Comparison of ENCODE assay signal across 18 cellular contexts in genomic region chr4:187077749-187078148, GRCh38.
DNase-seq lines count a peak whose midpoint lies in the region; ATAC-seq, FAIRE-seq and TF ChIP-seq lines count a peak whose summit lies in the region.
"Had no signal": no experiment of that assay in that cellular context is flagged by ENCODE, and none has a peak within 500 bp of the region (broad histone marks: within the 10 kb centered on the region; RNA-seq: fewer than 3 reads in every experiment).

No MANE protein-coding gene starts in this region.

- H3K27me3 Mint-ChIP-seq in WTC11 (ENCODE audit: low read depth), result no peaks in the 10 kb centered on the region
- H3K27me3 Mint-ChIP-seq: CD4-positive, CD25-positive, alpha-beta regulatory T cell had no signal

- H3K36me3 Mint-ChIP-seq in WTC11, result no peaks in the 10 kb centered on the region
- H3K36me3 Mint-ChIP-seq: CD4-positive, CD25-positive, alpha-beta regulatory T cell had no signal

- no peak overlapping the region for H4K91ac ChIP-seq in IMR-90 (ENCODE audit: insufficient read depth, low read depth, low read length)
- no peak overlapping the region for H4K91ac ChIP-seq in neuronal stem cell (ENCODE audit: low read depth, low read length, poor library complexity)

- H3K9me3 Mint-ChIP-seq in WTC11, result no peaks in the 10 kb centered on the region

- 0 out of 2 replicates have a peak overlapping the region, but pooled peaks have one; percentile 20 for H3K23ac ChIP-seq in IMR-90 (ENCODE audit: low read depth, low read length)
- no peak overlapping the region for H3K23ac ChIP-seq in neuronal stem cell (ENCODE audit: low read depth, low read length, poor library complexity)

- H3K9ac ChIP-seq in IMR-90 (ENCODE audit: low read depth, low read length) (no peak overlapping the region), keratinocyte (ENCODE audit: control insufficient read depth, extremely low read depth, insufficient read depth, low read length) (no peak overlapping the region), neuronal stem cell (ENCODE audit: low read depth, low read length, poor library complexity) (no peak overlapping the region)
- H3K9ac ChIP-seq: BLaER1 treated with 17β-estradiol and CSF1 and Interleukin-3, amounts not matched to agents 10 nM and 100 nM had no signal

- no peak overlapping the region for H4K5ac ChIP-seq in IMR-90 (ENCODE audit: low read depth, low read length)

- H3K4me1 ChIP-seq in IMR-90 (ENCODE audit: control insufficient read depth, insufficient read depth, low read length), result no peaks in the 10 kb centered on the region; the same call in 1 of the 2 replicates
- H3K4me1 ChIP-seq in keratinocyte (ENCODE audit: control insufficient read depth, extremely low read depth, insufficient read depth, low read length), result no peaks in the 10 kb centered on the region
- H3K4me1 ChIP-seq in neuronal stem cell (ENCODE audit: control insufficient read depth in 2 of 2, insufficient read depth in 1 of 2, low read depth in 1 of 2, low read length in 2 of 2), result peaks cover 0 to 3% of the 10 kb centered on the region in 2 donors
- H3K4me1 ChIP-seq in pancreas, result no peaks in the 10 kb centered on the region
- no peaks in the 10 kb centered on the region for H3K4me1 ChIP-seq in upper lobe of right lung
- H3K4me1 ChIP-seq: BLaER1 treated with 17β-estradiol and CSF1 and Interleukin-3, amounts not matched to agents 10 nM and 100 nM had no signal

- no peak for TF ChIP-seq CTCF in IMR-90 (conservative IDR thresholded peaks at IDR 0.05; ENCODE audit: low read depth, low read length)
- TF ChIP-seq CTCF in WTC11 (IDR thresholded peaks at IDR 0.05), result no peak
- no peak for TF ChIP-seq CTCF in keratinocyte (optimal IDR thresholded peaks at IDR 0.05 in 1 of 3, IDR thresholded peaks at IDR 0.05 in 1 of 3, conservative IDR thresholded peaks at IDR 0.05 in 1 of 3; ENCODE audit: extremely low read depth in 1 of 3, insufficient read depth in 2 of 3, low read length in 3 of 3)
- no peak for TF ChIP-seq CTCF in pancreas (IDR thresholded peaks at IDR 0.05)
- no peak for TF ChIP-seq CTCF in upper lobe of right lung (IDR thresholded peaks at IDR 0.05)

- H3K79me2 ChIP-seq in keratinocyte (ENCODE audit: control insufficient read depth, insufficient read depth, low read length), result no peaks in the 10 kb centered on the region

- H3K14ac ChIP-seq in IMR-90 (replicated peaks; ENCODE audit: low read depth, low read length) (no peak overlapping the region; the same call in 1 of the 2 replicates), neuronal stem cell (ENCODE audit: low read length) (no peak overlapping the region)

- no peak overlapping the region for H2BK20ac ChIP-seq in IMR-90 (ENCODE audit: low read depth, low read length)

- no peaks in the 10 kb centered on the region for H3K79me1 ChIP-seq in IMR-90 (ENCODE audit: low read depth in 1 of 2, low read length in 2 of 2)
- no peaks in the 10 kb centered on the region for H3K79me1 ChIP-seq in neuronal stem cell (ENCODE audit: low read depth, low read length)

- no peak for TF ChIP-seq RAD21 in IMR-90 (IDR thresholded peaks at IDR 0.05; ENCODE audit: low read length)

- H3K18ac ChIP-seq in IMR-90 (ENCODE audit: low read depth, low read length) (no peak overlapping the region), neuronal stem cell (ENCODE audit: low read length) (no peak overlapping the region)

- no peak overlapping the region for H2AK9ac ChIP-seq in IMR-90 (replicated peaks; ENCODE audit: low read depth, low read length, poor library complexity)

- intact Hi-C loops in IMR-90 (cut with micrococcal nuclease), result loop anchor here (5.0 kb wide), 1 partner anchor 350 kb away; no protein-coding TSS in a partner anchor
- intact Hi-C loops in pancreas (cut with DNase I), result no loop called here
- intact Hi-C loops in upper lobe of right lung (cut with DNase I), result no loop called here

- no peaks in the 10 kb centered on the region for H3K9me1 ChIP-seq in IMR-90 (ENCODE audit: insufficient read depth, low read length)
- H3K9me1 ChIP-seq in keratinocyte (ENCODE audit: control insufficient read depth, extremely low read depth, insufficient read depth, low read length), result no peaks in the 10 kb centered on the region

- H3K56ac ChIP-seq in IMR-90 (ENCODE audit: extremely low read depth, insufficient read depth, low read length), result no peak overlapping the region

- POLR2A ChIA-PET in IMR-90 (lab: Charles Lee; ENCODE audit: unreplicated experiment) (no interaction called here), WTC11 (lab: Charles Lee) (no interaction called here)

- H3K36me3 ChIP-seq in IMR-90 (ENCODE audit: control insufficient read depth, insufficient read depth, low read length), result no peaks in the 10 kb centered on the region
- H3K36me3 ChIP-seq in keratinocyte (ENCODE audit: control insufficient read depth in 2 of 2, extremely low read depth in 1 of 2, insufficient read depth in 2 of 2, low read length in 2 of 2), result no peaks in the 10 kb centered on the region
- no peaks in the 10 kb centered on the region for H3K36me3 ChIP-seq in neuronal stem cell (replicated peaks in 1 of 2; ENCODE audit: control insufficient read depth in 2 of 2, insufficient read depth in 2 of 2, low read length in 2 of 2)
- H3K36me3 ChIP-seq in pancreas, result no peaks in the 10 kb centered on the region
- H3K36me3 ChIP-seq in upper lobe of right lung, result no peaks in the 10 kb centered on the region
- H3K36me3 ChIP-seq: BLaER1 treated with 17β-estradiol and CSF1 and Interleukin-3, amounts not matched to agents 10 nM and 100 nM had no signal

- H3K27me3 ChIP-seq in IMR-90 (ENCODE audit: control insufficient read depth, insufficient read depth, low read length) (no peaks in the 10 kb centered on the region), keratinocyte (ENCODE audit: control insufficient read depth, extremely low read depth, insufficient read depth, low read length) (no peaks in the 10 kb centered on the region), neuronal stem cell (ENCODE audit: control insufficient read depth in 3 of 3, insufficient read depth in 3 of 3, low read depth in 1 of 3, low read length in 3 of 3) (peaks cover 0 to 11% (median 0%) of the 10 kb centered on the region in 3 experiments), pancreas (no peaks in the 10 kb centered on the region), upper lobe of right lung (no peaks in the 10 kb centered on the region)
- H3K27me3 ChIP-seq: BLaER1 treated with 17β-estradiol and CSF1 and Interleukin-3, amounts not matched to agents 10 nM and 100 nM had no signal

- no peak for FAIRE-seq in keratinocyte (lab: Jason Lieb, UNC)
- FAIRE-seq in pancreas (lab: Jason Lieb, UNC), result no peak
- FAIRE-seq: D721Med, G401.6, GM12891, H54 had no signal

- no TSS peak for BruUV-seq in IMR-90 (replicated peaks; lab: Mats Ljungman, UMichigan)

- peaks cover 15% of the 10 kb centered on the region for H3K4me1 Mint-ChIP-seq in WTC11
- H3K4me1 Mint-ChIP-seq: CD4-positive, CD25-positive, alpha-beta regulatory T cell had no signal

- no peak overlapping the region for H3K27ac ChIP-seq in IMR-90 (ENCODE audit: insufficient read depth, low read length)
- no peak overlapping the region for H3K27ac ChIP-seq in keratinocyte (ENCODE audit: control insufficient read depth, insufficient read depth, low read length)
- no peak overlapping the region for H3K27ac ChIP-seq in neuronal stem cell (replicated peaks; ENCODE audit: low read length)
- no peak overlapping the region for H3K27ac ChIP-seq in pancreas
- no peak overlapping the region for H3K27ac ChIP-seq in upper lobe of right lung
- H3K27ac ChIP-seq: BLaER1 treated with 17β-estradiol and CSF1 and Interleukin-3, amounts not matched to agents 10 nM and 100 nM had no signal

- H3K4me2 ChIP-seq in IMR-90 (ENCODE audit: low read depth, low read length), result no peak overlapping the region
- H3K4me2 ChIP-seq in keratinocyte (ENCODE audit: control insufficient read depth, extremely low read depth, insufficient read depth, low read depth, low read length), result no peak overlapping the region
- H3K4me2 ChIP-seq in neuronal stem cell (ENCODE audit: insufficient read depth, low read length, poor library complexity, severe bottlenecking), result no peak overlapping the region
- H3K4me2 ChIP-seq: BLaER1 treated with 17β-estradiol and CSF1 and Interleukin-3, amounts not matched to agents 10 nM and 100 nM had no signal

- no peak overlapping the region for H2BK5ac ChIP-seq in IMR-90 (ENCODE audit: low read depth, low read length, poor library complexity, severe bottlenecking)
- no peak overlapping the region for H2BK5ac ChIP-seq in neuronal stem cell (ENCODE audit: low read length)

- no peaks in the 10 kb centered on the region for H4K20me1 ChIP-seq in IMR-90 (ENCODE audit: insufficient read depth, low read length)
- H4K20me1 ChIP-seq in keratinocyte (ENCODE audit: control insufficient read depth, extremely low read depth, insufficient read depth, low read length), result no peaks in the 10 kb centered on the region
- H4K20me1 ChIP-seq: BLaER1 treated with 17β-estradiol and CSF1 and Interleukin-3, amounts not matched to agents 10 nM and 100 nM had no signal

- no CpG with 5 or more reads among the region's 8 CpGs for WGBS in IMR-90 (ENCODE audit: extremely low coverage in 2 of 2, insufficient read length in 1 of 2), 2 experiments
- WGBS in neuronal stem cell (ENCODE audit: extremely low coverage in 2 of 2, insufficient read length in 2 of 2, insufficient replicate concordance in 1 of 2), 2 donors, result no CpG with 5 or more reads among the region's 8 CpGs
- WGBS in pancreas, 2 donors, result 45 to 50% methylated on average over 8 of the region's 8 CpGs

- H3K4me3 ChIP-seq in IMR-90 (ENCODE audit: insufficient read depth, low read depth, low read length) (no peak overlapping the region), keratinocyte (ENCODE audit: control insufficient read depth in 2 of 3, extremely low read depth in 1 of 3, insufficient read depth in 2 of 3, low read depth in 1 of 3, low read length in 3 of 3) (no peak overlapping the region), neuronal stem cell (ENCODE audit: low read length in 2 of 2) (no peak overlapping the region), pancreas (no peak overlapping the region), upper lobe of right lung (no peak overlapping the region)
- H3K4me3 ChIP-seq: BLaER1 treated with 17β-estradiol and CSF1 and Interleukin-3, amounts not matched to agents 10 nM and 100 nM had no signal

- CTCF ChIA-PET in IMR-90 (lab: Yijun Ruan, JAX), result interaction anchor here (1.1 kb wide), 1 partner anchor 10 kb away, joined by 3 read pairs; no protein-coding TSS in a partner anchor
- CTCF ChIA-PET in WTC11 (lab: Charles Lee), result interaction anchor here (0.9 kb wide), 1 partner anchor 129 kb away, joined by 3 read pairs; no protein-coding TSS in a partner anchor

- no peak overlapping the region for H2BK12ac ChIP-seq in neuronal stem cell (ENCODE audit: low read length)

- no peak for TF ChIP-seq POLR2A in IMR-90 (IDR thresholded peaks at IDR 0.05; ENCODE audit: low read depth, low read length)

- H3K9me3 ChIP-seq in IMR-90 (ENCODE audit: control insufficient read depth, insufficient read depth, low read length) (no peaks in the 10 kb centered on the region), keratinocyte (ENCODE audit: control insufficient read depth, low read depth, low read length) (no peaks in the 10 kb centered on the region), neuronal stem cell (replicated peaks in 1 of 2; ENCODE audit: control insufficient read depth in 2 of 2, insufficient read depth in 1 of 2, low read depth in 1 of 2, low read length in 2 of 2) (no peaks in the 10 kb centered on the region), pancreas (no peaks in the 10 kb centered on the region), upper lobe of right lung (no peaks in the 10 kb centered on the region)
- H3K9me3 ChIP-seq: BLaER1 treated with 17β-estradiol and CSF1 and Interleukin-3, amounts not matched to agents 10 nM and 100 nM had no signal

- no peak overlapping the region for H2AK5ac ChIP-seq in IMR-90 (ENCODE audit: low read depth, low read length)
- H2AK5ac ChIP-seq in neuronal stem cell (ENCODE audit: low read depth, low read length), result no peak overlapping the region

- in situ Hi-C loops in IMR-90 (cut with MboI; ENCODE audit: low sequenced_read_pairs), result no loop called here

- ATAC-seq in IMR-90 (ENCODE audit: low read depth) (no peak), WTC11 (peak; percentile 75), pancreas (no peak), upper lobe of right lung (no peak)

- H3K4me3 Mint-ChIP-seq in WTC11, result no peak overlapping the region
- H3K4me3 Mint-ChIP-seq: CD4-positive, CD25-positive, alpha-beta regulatory T cell had no signal

- H2AFZ ChIP-seq in IMR-90 (replicated peaks; ENCODE audit: low read length, poor library complexity), result no peak overlapping the region
- H2AFZ ChIP-seq in keratinocyte (ENCODE audit: control insufficient read depth, low read length), result peak overlapping the region; percentile 72
- H2AFZ ChIP-seq in neuronal stem cell (ENCODE audit: low read length), result peak overlapping the region; percentile 37

- dilution Hi-C loops in IMR-90 (cut with HindIII; ENCODE audit: low sequenced_read_pairs, unreplicated experiment), result no loop called here
- dilution Hi-C loops in keratinocyte (cut with MboI; ENCODE audit: extremely low pct_ligation_motif_present, low sequenced_read_pairs), result no loop called here

- DNase-seq in IMR-90 (no peak), WTC11 (ENCODE audit: low spot score) (no peak), keratinocyte (ENCODE audit: low read depth, low spot score) (no peak), neuronal stem cell (ENCODE audit: low spot score) (no peak), pancreas (no peak), upper lobe of right lung (no peak), COR-L47 (lab: John Stamatoyannopoulos, UW) (no peak), cerebellar cortex (ENCODE audit: low spot score) (no peak)
- DNase-seq: ACHN; CD4-positive, CD25-positive, alpha-beta regulatory T cell; DMS153; DMS79 treated with DMSO at 0.1 percent for 48 hours; EL had no signal

- H4K8ac ChIP-seq in IMR-90 (ENCODE audit: low read depth in 2 of 2, low read length in 2 of 2), result no peak overlapping the region
- H4K8ac ChIP-seq in neuronal stem cell (ENCODE audit: low read depth, low read length), result no peak overlapping the region

- H2BK120ac ChIP-seq in IMR-90 (ENCODE audit: low read depth, low read length) (no peak overlapping the region), neuronal stem cell (ENCODE audit: low read depth, low read length) (no peak overlapping the region)

- H3K27ac Mint-ChIP-seq in WTC11, result peak overlapping the region; percentile 72; the same call in 1 of the 2 replicates
- H3K27ac Mint-ChIP-seq: CD4-positive, CD25-positive, alpha-beta regulatory T cell had no signal

- no peak overlapping the region for H3K4ac ChIP-seq in IMR-90 (ENCODE audit: low read depth, low read length)
- no peak overlapping the region for H3K4ac ChIP-seq in neuronal stem cell (ENCODE audit: low read length)

- no peak overlapping the region for H2BK15ac ChIP-seq in IMR-90 (ENCODE audit: low read depth, low read length)
- H2BK15ac ChIP-seq in neuronal stem cell (ENCODE audit: low read length), result no peak overlapping the region
